In genomic region chr5:109857405-109858031, GRCh38 we compare ENCODE assay signal across 12 cellular contexts.
DNase-seq lines count a peak whose midpoint lies in the region; ATAC-seq, FAIRE-seq and TF ChIP-seq lines count a peak whose summit lies in the region.
"Had no signal": no experiment of that assay in that cellular context is flagged by ENCODE, and none has a peak within 500 bp of the region (broad histone marks: within the 10 kb centered on the region; RNA-seq: fewer than 3 reads in every experiment).

No MANE protein-coding gene starts in this region.

- H3K79me2 ChIP-seq in SK-N-SH (ENCODE audit: insufficient read depth), result no peaks in the 10 kb centered on the region

- H3K27ac ChIP-seq in gastrocnemius medialis (no peak overlapping the region), SK-N-SH (ENCODE audit: low read depth in 2 of 2, low read length in 1 of 2) (no peak overlapping the region)
- H3K27ac ChIP-seq: coronary artery, RWPE1 had no signal

- peak overlapping the region; percentile 67 for H3K4me3 Mint-ChIP-seq in activated CD4-positive, alpha-beta T cell treated with anti-CD3 and anti-CD28 coated beads, Interleukin-2, amount 10 ng/mL, durations not matched to agents 24 days and 14 days
- no peak overlapping the region for H3K4me3 Mint-ChIP-seq in progenitor cell of endocrine pancreas (ENCODE audit: low read depth)

- DNase-seq in activated CD4-positive, alpha-beta T cell treated with anti-CD3 and anti-CD28 coated beads, Interleukin-2, amount 10 ng/mL, durations not matched to agents 24 days and 14 days, result peak; percentile 75
- no peak for DNase-seq in activated CD4-positive, alpha-beta T cell treated with anti-CD3 and anti-CD28 coated beads, Interleukin-2, amount 50 U/mL, for 1 hour
- DNase-seq in T-helper 1 cell (peak in 3 of 5 donors; percentile 5 to 72 (median 15)), bronchial epithelial cell (ENCODE audit: low read depth) (peak; percentile 15), progenitor cell of endocrine pancreas (ENCODE audit: low spot score, unreplicated experiment) (no peak), erythroblast (lab: John Stamatoyannopoulos, UW) (no peak), gastrocnemius medialis (no peak), SK-N-SH (no peak)
- DNase-seq: DMS53 had no signal

- no peaks in the 10 kb centered on the region for H3K36me3 ChIP-seq in bronchial epithelial cell (ENCODE audit: control insufficient read depth, insufficient read depth, low read length)
- H3K36me3 ChIP-seq in gastrocnemius medialis, result peaks cover 2 to 39% of the 10 kb centered on the region in 2 donors
- H3K36me3 ChIP-seq in SK-N-SH (replicated peaks in 1 of 2; ENCODE audit: control insufficient read depth in 1 of 2, insufficient read depth in 2 of 2, low read length in 1 of 2), result peaks cover 45 to 48% of the 10 kb centered on the region in 2 experiments

- H3K9me3 ChIP-seq in gastrocnemius medialis (no peaks in the 10 kb centered on the region), SK-N-SH (no peaks in the 10 kb centered on the region)

- H3K4me2 ChIP-seq in SK-N-SH, result no peak overlapping the region

- no peak overlapping the region for H2AFZ ChIP-seq in SK-N-SH (ENCODE audit: low read depth)

- H3F3A ChIP-seq in SK-N-SH (replicated peaks; ENCODE audit: insufficient read depth), result no peaks in the 10 kb centered on the region

- H3K4me3 ChIP-seq in bronchial epithelial cell (ENCODE audit: low read depth, low read length) (no peak overlapping the region), gastrocnemius medialis (no peak overlapping the region), SK-N-SH (ENCODE audit: low read depth in 2 of 2, low read length in 1 of 2) (no peak overlapping the region)
- H3K4me3 ChIP-seq: coronary artery had no signal

- H3K9me3 Mint-ChIP-seq in activated CD4-positive, alpha-beta T cell treated with anti-CD3 and anti-CD28 coated beads, Interleukin-2, amount 10 ng/mL, durations not matched to agents 24 days and 14 days, result no peaks in the 10 kb centered on the region
- no peaks in the 10 kb centered on the region for H3K9me3 Mint-ChIP-seq in progenitor cell of endocrine pancreas (ENCODE audit: low read depth)

- peak; percentile 23 for FAIRE-seq in bronchial epithelial cell (lab: Jason Lieb, UNC)

- TF ChIP-seq CTCF in bronchial epithelial cell (IDR thresholded peaks at IDR 0.05; ENCODE audit: insufficient read depth, low read length, severe bottlenecking), result no peak
- no peak for TF ChIP-seq CTCF in progenitor cell of endocrine pancreas (IDR thresholded peaks at IDR 0.05; ENCODE audit: unreplicated experiment)
- TF ChIP-seq CTCF in gastrocnemius medialis (IDR thresholded peaks at IDR 0.05 in 4 of 5, conservative IDR thresholded peaks at IDR 0.05 in 1 of 5), result no peak
- TF ChIP-seq CTCF in SK-N-SH (IDR thresholded peaks at IDR 0.05), result no peak

- H3K36me3 Mint-ChIP-seq in activated CD4-positive, alpha-beta T cell treated with anti-CD3 and anti-CD28 coated beads, Interleukin-2, amount 10 ng/mL, durations not matched to agents 24 days and 14 days (ENCODE audit: low read depth), result peaks cover 57% of the 10 kb centered on the region
- peaks cover 8% of the 10 kb centered on the region for H3K36me3 Mint-ChIP-seq in progenitor cell of endocrine pancreas (ENCODE audit: insufficient read depth)

- no peak for ATAC-seq in gastrocnemius medialis
- ATAC-seq: HCT116 had no signal

- H3K4me1 Mint-ChIP-seq in activated CD4-positive, alpha-beta T cell treated with anti-CD3 and anti-CD28 coated beads, Interleukin-2, amount 10 ng/mL, durations not matched to agents 24 days and 14 days, result peaks cover 30% of the 10 kb centered on the region
- peaks cover 20% of the 10 kb centered on the region for H3K4me1 Mint-ChIP-seq in progenitor cell of endocrine pancreas (ENCODE audit: low read depth)

- no peak for TF ChIP-seq RAD21 in SK-N-SH (IDR thresholded peaks at IDR 0.05; ENCODE audit: low read length)

- no peak overlapping the region for H3K9ac ChIP-seq in SK-N-SH

- POLR2A ChIA-PET in SK-N-SH (lab: Yijun Ruan, JAX), result no interaction called here

- in situ Hi-C loops in gastrocnemius medialis (cut with MboI; ENCODE audit: low sequenced_read_pairs in 4 of 4), result no loop called here

- H3K27me3 ChIP-seq in bronchial epithelial cell (ENCODE audit: control insufficient read depth, insufficient read depth, low read length) (no peaks in the 10 kb centered on the region), gastrocnemius medialis (no peaks in the 10 kb centered on the region), SK-N-SH (ENCODE audit: insufficient read depth) (no peaks in the 10 kb centered on the region)

- no peaks in the 10 kb centered on the region for H3K9me2 ChIP-seq in SK-N-SH

- intact Hi-C loops in activated CD4-positive, alpha-beta T cell treated with anti-CD3 and anti-CD28 coated beads, Interleukin-2, amount 10 ng/mL, durations not matched to agents 24 days and 14 days (cut with micrococcal nuclease), result no loop called here
- intact Hi-C loops in gastrocnemius medialis (cut with DNase I; ENCODE audit: low total_unique reads), result no loop called here

- H3K4me1 ChIP-seq in gastrocnemius medialis (no peaks in the 10 kb centered on the region), SK-N-SH (ENCODE audit: control insufficient read depth in 1 of 2, insufficient read depth in 2 of 2, low read depth in 1 of 2, low read length in 1 of 2) (peaks cover 0 to 2% of the 10 kb centered on the region in 2 experiments; a peak in 2 of 4 replicates)

- no peaks in the 10 kb centered on the region for H4K20me1 ChIP-seq in SK-N-SH (ENCODE audit: insufficient read depth)

- TF ChIP-seq POLR2A in erythroblast (IDR thresholded peaks at IDR 0.05; ENCODE audit: low read length), result no peak
- no peak for TF ChIP-seq POLR2A in gastrocnemius medialis (IDR thresholded peaks at IDR 0.05)

- peak overlapping the region; percentile 85 for H3K27ac Mint-ChIP-seq in activated CD4-positive, alpha-beta T cell treated with anti-CD3 and anti-CD28 coated beads, Interleukin-2, amount 10 ng/mL, durations not matched to agents 24 days and 14 days
- H3K27ac Mint-ChIP-seq in progenitor cell of endocrine pancreas, result peak overlapping the region; percentile 75

- H3K27me3 Mint-ChIP-seq in activated CD4-positive, alpha-beta T cell treated with anti-CD3 and anti-CD28 coated beads, Interleukin-2, amount 10 ng/mL, durations not matched to agents 24 days and 14 days, result no peaks in the 10 kb centered on the region
- no peaks in the 10 kb centered on the region for H3K27me3 Mint-ChIP-seq in progenitor cell of endocrine pancreas

- TF ChIP-seq EP300 in SK-N-SH (IDR thresholded peaks at IDR 0.05; ENCODE audit: borderline replicate concordance in 1 of 2, low read depth in 1 of 2, low read length in 1 of 2), result no peak

- CTCF ChIA-PET in SK-N-SH (lab: Yijun Ruan, JAX), result interaction anchor here (0.7 to 0.9 kb wide), 2 partner anchors 10 to 1354 kb away, joined by 3 to 4 read pairs; no protein-coding TSS in a partner anchor

- WGBS in SK-N-SH (ENCODE audit: low lambda C conversion rate), result 95% methylated on average over 8 of the region's 8 CpGs

TF ChIP-seq in SK-N-SH, 30 proteins besides CTCF, POLR2A, EP300 and RAD21 (continues in another document):
- TF ChIP-seq YY1 (IDR thresholded peaks at IDR 0.05; ENCODE audit: low read depth) (no peak), PBX3 (IDR thresholded peaks at IDR 0.05) (no peak), NFIC (IDR thresholded peaks at IDR 0.05; ENCODE audit: borderline replicate concordance) (no peak), FOXJ3 (CRISPR knock-in tag; IDR thresholded peaks at IDR 0.05) (no peak), MXI1 (IDR thresholded peaks at IDR 0.05; ENCODE audit: low read depth, low read length) (no peak), IRF3 (IDR thresholded peaks at IDR 0.05; ENCODE audit: low read depth, low read length) (no peak), MEF2A (IDR thresholded peaks at IDR 0.05; ENCODE audit: borderline replicate concordance, low read depth) (no peak), RFX5 (IDR thresholded peaks at IDR 0.05; ENCODE audit: low read length) (no peak), FOSL2 (IDR thresholded peaks at IDR 0.05; ENCODE audit: borderline replicate concordance, low read depth) (no peak), RXRA (IDR thresholded peaks at IDR 0.05; ENCODE audit: borderline replicate concordance, low read depth) (no peak), EZH2phosphoT487 (IDR thresholded peaks at IDR 0.05; ENCODE audit: borderline replicate concordance, low read depth) (no peak), SMC3 (IDR thresholded peaks at IDR 0.05; ENCODE audit: low read depth, low read length) (no peak), GABPA (IDR thresholded peaks at IDR 0.05; ENCODE audit: low read depth) (no peak), SIN3A (IDR thresholded peaks at IDR 0.05; ENCODE audit: borderline replicate concordance, low read depth, low read length) (no peak), TCF12 (IDR thresholded peaks at IDR 0.05) (no peak), GATA2 (CRISPR knock-in tag; IDR thresholded peaks at IDR 0.05) (no peak), ELF1 (IDR thresholded peaks at IDR 0.05) (no peak)

Comparison
In these comparisons a context has a peak if more than half of its experiments do, and no peak if none do; other contexts are left out.
1. DNase-seq: peak in activated CD4-positive, alpha-beta T cell treated with anti-CD3 and anti-CD28 coated beads, Interleukin-2, amount 10 ng/mL, durations not matched to agents 24 days and 14 days (single experiment), T-helper 1 cell (3 of 5) and bronchial epithelial cell (single experiment); none in activated CD4-positive, alpha-beta T cell treated with anti-CD3 and anti-CD28 coated beads, Interleukin-2, amount 50 U/mL, for 1 hour (single experiment), progenitor cell of endocrine pancreas (single experiment), erythroblast (0 of 2), gastrocnemius medialis (0 of 2) and SK-N-SH (single experiment).